In genomic region chr1:155208406-155208655, GRCh38 we compare ENCODE assay signal across 8 cellular contexts. TPM values are rescaled to one million over a fixed set of nuclear protein-coding genes. Genes with fewer than 3 reads are reported as not detected.
DNase-seq lines count a peak whose midpoint lies in the region; ATAC-seq lines count a peak whose summit lies in the region.

No MANE protein-coding gene starts in this region.

- H3K4me1 ChIP-seq in iPS-18a (ENCODE audit: control insufficient read depth, low read depth, low read length): peaks cover 13% of the 10 kb centered on the region
- H3K4me1 ChIP-seq in stomach smooth muscle (ENCODE audit: control insufficient read depth, insufficient read depth, low read length): peaks cover 52% of the 10 kb centered on the region

- peak; percentile 53 for DNase-seq in NCI-H2107 treated with DMSO at 0.1 percent for 48 hours (lab: John Stamatoyannopoulos, UW; ENCODE audit: unreplicated experiment)
- DNase-seq in NCI-H2107 (lab: John Stamatoyannopoulos, UW): no peak
- DNase-seq in activated CD4-positive, alpha-beta memory T cell treated with anti-CD3 and anti-CD28 coated beads, Interleukin-2, amount 10 ng/mL, durations not matched to agents 7 days and 5 days: no peak
- no peak for DNase-seq in UCSD-AML1 (lab: John Stamatoyannopoulos, UW; ENCODE audit: unreplicated experiment)

- H3K4me3 ChIP-seq in iPS-18a (ENCODE audit: low read length) (peak overlapping the region; percentile 98), stomach smooth muscle (ENCODE audit: low read length in 2 of 2) (peak overlapping the region; percentile 68 to 95)

- H3K4me1 Mint-ChIP-seq in activated CD4-positive, alpha-beta memory T cell treated with anti-CD3 and anti-CD28 coated beads, Interleukin-2, amount 10 ng/mL, durations not matched to agents 7 days and 5 days: peaks cover 40% of the 10 kb centered on the region

- peak overlapping the region; percentile 80 for H3K27ac Mint-ChIP-seq in activated CD4-positive, alpha-beta memory T cell treated with anti-CD3 and anti-CD28 coated beads, Interleukin-2, amount 10 ng/mL, durations not matched to agents 7 days and 5 days

- peak overlapping the region; percentile 97 for H3K9ac ChIP-seq in iPS-18a (ENCODE audit: low read length)
- peak overlapping the region; percentile 94 to 96 for H3K9ac ChIP-seq in stomach smooth muscle (ENCODE audit: low read length in 2 of 2)

- H3K36me3 Mint-ChIP-seq in activated CD4-positive, alpha-beta memory T cell treated with anti-CD3 and anti-CD28 coated beads, Interleukin-2, amount 10 ng/mL, durations not matched to agents 7 days and 5 days (ENCODE audit: low read depth): peaks cover 12% of the 10 kb centered on the region

- H3K36me3 ChIP-seq in iPS-18a (ENCODE audit: control insufficient read depth, low read depth, low read length): peaks cover 2% of the 10 kb centered on the region
- peaks cover 10 to 15% of the 10 kb centered on the region in 2 donors for H3K36me3 ChIP-seq in stomach smooth muscle (ENCODE audit: control insufficient read depth in 2 of 2, insufficient read depth in 2 of 2, low read length in 2 of 2)

- peak overlapping the region; percentile 85 for H3K4me3 Mint-ChIP-seq in activated CD4-positive, alpha-beta memory T cell treated with anti-CD3 and anti-CD28 coated beads, Interleukin-2, amount 10 ng/mL, durations not matched to agents 7 days and 5 days

- CTCF ChIA-PET in activated CD4-positive, alpha-beta memory T cell treated with anti-CD3 and anti-CD28 coated beads, Interleukin-2, amount 10 ng/mL, durations not matched to agents 7 days and 5 days (lab: Charles Lee): interaction anchor here (0.9 to 5.1 kb wide), 11 partner anchors 11 to 116 kb away, joined by 3 to 58 read pairs (median 9); partner anchors contain the start of genes KRTCAP2 and SCAMP3

- H3K27me3 ChIP-seq in iPS-18a (ENCODE audit: control insufficient read depth, insufficient read depth, low read length): peaks cover 4% of the 10 kb centered on the region
- no peaks in the 10 kb centered on the region for H3K27me3 ChIP-seq in stomach smooth muscle (ENCODE audit: control insufficient read depth in 1 of 2, insufficient read depth in 2 of 2, low read length in 2 of 2)

- H3K27me3 Mint-ChIP-seq in activated CD4-positive, alpha-beta memory T cell treated with anti-CD3 and anti-CD28 coated beads, Interleukin-2, amount 10 ng/mL, durations not matched to agents 7 days and 5 days: no peaks in the 10 kb centered on the region

- H3K27ac ChIP-seq in iPS-18a (ENCODE audit: low read length) (peak overlapping the region; percentile 72), stomach smooth muscle (ENCODE audit: low read length) (peak overlapping the region; percentile 99)

- ATAC-seq in HG03159 (IDR thresholded peaks at IDR 0.05; ENCODE audit: unreplicated experiment): no peak
- no peak for ATAC-seq in HG03432 (IDR thresholded peaks at IDR 0.05; ENCODE audit: unreplicated experiment)

- POLR2A ChIA-PET in activated CD4-positive, alpha-beta memory T cell treated with anti-CD3 and anti-CD28 coated beads, Interleukin-2, amount 10 ng/mL, durations not matched to agents 7 days and 5 days (lab: Charles Lee): interaction anchor here (1.0 to 4.8 kb wide), 10 partner anchors 11 to 117 kb away, joined by 3 to 87 read pairs (median 16); partner anchors contain the start of genes KRTCAP2 and TRIM46

- no peaks in the 10 kb centered on the region for H3K9me3 Mint-ChIP-seq in activated CD4-positive, alpha-beta memory T cell treated with anti-CD3 and anti-CD28 coated beads, Interleukin-2, amount 10 ng/mL, durations not matched to agents 7 days and 5 days

- H3K9me3 ChIP-seq in iPS-18a (ENCODE audit: control insufficient read depth, low read depth, low read length): no peaks in the 10 kb centered on the region
- H3K9me3 ChIP-seq in stomach smooth muscle (ENCODE audit: control insufficient read depth in 2 of 2, low read length in 2 of 2): no peaks in the 10 kb centered on the region

RNA-seq across cellular contexts. Expression of gene MTX1, which starts 0.2 kb away (rescaled TPM):
- total RNA-seq in activated CD4-positive, alpha-beta memory T cell treated with anti-CD3 and anti-CD28 coated beads, Interleukin-2, amount 10 ng/mL, durations not matched to agents 7 days and 5 days: 10 to 100 TPM; 41.2 to 43.1 TPM

RNA-seq across cellular contexts. Expression of gene THBS3, which starts 0.6 kb away (rescaled TPM):
- 10 to 100 TPM; 30.7 to 32.3 TPM for total RNA-seq in activated CD4-positive, alpha-beta memory T cell treated with anti-CD3 and anti-CD28 coated beads, Interleukin-2, amount 10 ng/mL, durations not matched to agents 7 days and 5 days

RNA-seq across cellular contexts. Expression of gene TRIM46, which starts 34.7 kb away (rescaled TPM):
- total RNA-seq in activated CD4-positive, alpha-beta memory T cell treated with anti-CD3 and anti-CD28 coated beads, Interleukin-2, amount 10 ng/mL, durations not matched to agents 7 days and 5 days: 10 to 100 TPM; 17.8 to 18.3 TPM

RNA-seq across cellular contexts. Expression of gene KRTCAP2, which starts 35.2 kb away (rescaled TPM):
- 100 to 1,000 TPM; 203 to 224 TPM for total RNA-seq in activated CD4-positive, alpha-beta memory T cell treated with anti-CD3 and anti-CD28 coated beads, Interleukin-2, amount 10 ng/mL, durations not matched to agents 7 days and 5 days

RNA-seq across cellular contexts. Expression of gene ENTREP3, which starts 47.0 kb away (rescaled TPM):
- total RNA-seq in activated CD4-positive, alpha-beta memory T cell treated with anti-CD3 and anti-CD28 coated beads, Interleukin-2, amount 10 ng/mL, durations not matched to agents 7 days and 5 days: 10 to 100 TPM; 26.3 to 27.3 TPM
